ENCODE assay signal across 9 cellular contexts in the genomic region with DNA sequence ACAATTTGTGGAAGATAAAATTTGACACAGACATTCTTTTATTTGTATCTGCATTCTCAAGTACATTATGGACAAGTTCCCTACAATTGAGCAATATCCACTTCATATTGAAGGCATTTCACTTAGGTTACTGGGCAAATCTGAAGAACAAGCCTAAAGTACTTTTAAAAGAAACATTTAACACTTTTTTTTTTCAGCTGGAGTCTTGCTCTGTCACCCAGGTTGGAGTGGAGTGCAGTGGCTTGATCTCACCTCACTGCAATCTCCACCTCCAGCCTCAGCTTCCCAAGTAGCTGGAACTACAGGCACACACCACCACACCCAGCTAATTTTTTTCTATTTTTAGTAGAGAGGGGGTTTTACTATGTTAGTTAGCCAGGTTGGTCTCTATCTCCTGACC.
"Had no signal": no experiment of that assay in that cellular context is flagged by ENCODE, and none has a peak within 500 bp of the region (broad histone marks: within the 10 kb centered on the region; RNA-seq: fewer than 3 reads in every experiment).

No MANE protein-coding gene starts in this region.

- H3K27ac ChIP-seq: GM23248 had no signal

- H3K4me3 ChIP-seq: GM23248, GM23338, HAP-1 had no signal

- H3K4me1 Mint-ChIP-seq: GM23338, H9 had no signal

- H3K4me3 Mint-ChIP-seq: GM23338, H9, HFFc6 had no signal

- H3K36me3 ChIP-seq: HAP-1 had no signal

- ATAC-seq: GM23338, HCT116 had no signal

- H3K27ac Mint-ChIP-seq: GM23338, H9, HFFc6 had no signal

- H3K9me3 ChIP-seq: HAP-1 had no signal

- DNase-seq: GM23248, GOT3, H7, H9, HCEC 1CT, HFFc6 had no signal

- H3K4me1 ChIP-seq: HAP-1 had no signal
